1 cellular context compared by ENCODE assay signal in the genomic region with DNA sequence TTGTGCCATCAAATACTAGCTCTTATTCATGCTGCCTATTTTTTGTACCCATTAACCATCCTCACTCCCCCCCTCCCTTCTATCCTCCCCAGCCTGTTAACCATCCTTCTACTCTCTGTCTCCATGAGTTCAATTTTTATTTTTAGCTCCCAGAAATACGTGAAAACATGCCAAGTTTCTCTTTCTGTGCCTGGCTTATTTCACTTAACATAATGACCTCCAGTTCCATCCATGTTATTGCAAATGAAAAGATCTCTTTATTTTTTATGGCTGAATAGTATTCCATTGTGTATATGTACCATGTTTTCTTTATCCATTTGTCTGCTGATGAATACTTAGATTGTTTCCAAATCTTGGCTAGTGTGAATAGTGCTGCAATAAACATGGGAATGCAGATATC. TPM values are rescaled to one million over a fixed set of nuclear protein-coding genes. Genes with fewer than 3 reads are reported as not detected.
"Had no signal": no experiment of that assay in that cellular context is flagged by ENCODE, and none has a peak within 500 bp of the region (broad histone marks: within the 10 kb centered on the region; RNA-seq: fewer than 3 reads in every experiment).

No MANE protein-coding gene starts in this region.

RNA-seq across cellular contexts. Expression of a gene that starts 54.3 kb away (rescaled TPM):
- total RNA-seq: K562 had no signal
